23 cellular contexts compared by ENCODE assay signal in genomic region chr1:63665410-63665809, GRCh38.
DNase-seq lines count a peak whose midpoint lies in the region; ATAC-seq and TF ChIP-seq lines count a peak whose summit lies in the region.
"Had no signal": no experiment of that assay in that cellular context is flagged by ENCODE, and none has a peak within 500 bp of the region (broad histone marks: within the 10 kb centered on the region; RNA-seq: fewer than 3 reads in every experiment).

No MANE protein-coding gene starts in this region.

- H3K27ac Mint-ChIP-seq in activated naive CD8-positive, alpha-beta T cell treated with anti-CD3 and anti-CD28 coated beads, Interleukin-2, amount 50 U/mL, for 24 hours = no peak overlapping the region
- H3K27ac Mint-ChIP-seq in activated naive CD8-positive, alpha-beta T cell treated with anti-CD3 and anti-CD28 coated beads for 36 hours = no peak overlapping the region
- H3K27ac Mint-ChIP-seq: CD14-positive monocyte; CD4-positive, alpha-beta T cell; CD8-positive, alpha-beta memory T cell; H9 had no signal

- no peaks in the 10 kb centered on the region for H3K27me3 Mint-ChIP-seq in activated naive CD8-positive, alpha-beta T cell treated with anti-CD3 and anti-CD28 coated beads, Interleukin-2, amount 50 U/mL, for 24 hours
- no peaks in the 10 kb centered on the region for H3K27me3 Mint-ChIP-seq in activated naive CD8-positive, alpha-beta T cell treated with anti-CD3 and anti-CD28 coated beads for 36 hours
- H3K27me3 Mint-ChIP-seq: CD4-positive, alpha-beta T cell had no signal

- H3K4me2 ChIP-seq in MM.1S (ENCODE audit: low read depth, low read length) = no peak overlapping the region
- H3K4me2 ChIP-seq: A549; BLaER1 treated with 17β-estradiol and CSF1 and Interleukin-3, amounts not matched to agents 10 nM and 100 nM had no signal

- H3K4me1 ChIP-seq in esophagus squamous epithelium (peaks cover 12 to 71% (median 34%) of the 10 kb centered on the region in 3 donors), MM.1S (ENCODE audit: low read length) (no peaks in the 10 kb centered on the region), tibial nerve (peaks cover 0 to 27% (median 0%) of the 10 kb centered on the region in 4 donors)
- H3K4me1 ChIP-seq: BE2C; BLaER1 treated with 17β-estradiol and CSF1 and Interleukin-3, amounts not matched to agents 10 nM and 100 nM had no signal

- TF ChIP-seq CTCF in epithelial cell of esophagus (IDR thresholded peaks at IDR 0.05; ENCODE audit: insufficient read depth, low read depth, low read length, missing control alignments) = no peak
- no peak for TF ChIP-seq CTCF in esophagus squamous epithelium (IDR thresholded peaks at IDR 0.05)
- TF ChIP-seq CTCF in MM.1S (IDR thresholded peaks at IDR 0.05; ENCODE audit: low read length) = no peak
- no peak for TF ChIP-seq CTCF in tibial nerve (IDR thresholded peaks at IDR 0.05)

- no peaks in the 10 kb centered on the region for H3K79me2 ChIP-seq in MM.1S (ENCODE audit: low read length)

- peak; percentile 15 for ATAC-seq in activated naive CD8-positive, alpha-beta T cell treated with anti-CD3 and anti-CD28 coated beads, Interleukin-2, amount 50 U/mL, for 24 hours
- ATAC-seq: A549, GM12878, HCT116 had no signal

- H3K4me3 ChIP-seq in epithelial cell of esophagus (ENCODE audit: low read length) (no peak overlapping the region), esophagus squamous epithelium (no peak overlapping the region), MM.1S (ENCODE audit: low read length) (no peak overlapping the region), tibial nerve (no peak overlapping the region)
- H3K4me3 ChIP-seq: A549; BLaER1 treated with 17β-estradiol and CSF1 and Interleukin-3, amounts not matched to agents 10 nM and 100 nM; GM12878; GM23248 had no signal

- H3K27me3 ChIP-seq in esophagus squamous epithelium = no peaks in the 10 kb centered on the region
- H3K27me3 ChIP-seq in MM.1S (replicated peaks; ENCODE audit: insufficient read depth, low read length) = no peaks in the 10 kb centered on the region
- no peaks in the 10 kb centered on the region for H3K27me3 ChIP-seq in tibial nerve
- H3K27me3 ChIP-seq: BE2C; BLaER1 treated with 17β-estradiol and CSF1 and Interleukin-3, amounts not matched to agents 10 nM and 100 nM had no signal

- H4K20me1 ChIP-seq in MM.1S (ENCODE audit: insufficient read depth, low read length) = no peaks in the 10 kb centered on the region
- H4K20me1 ChIP-seq: BLaER1 treated with 17β-estradiol and CSF1 and Interleukin-3, amounts not matched to agents 10 nM and 100 nM had no signal

- peak overlapping the region; percentile 7 to 65 (median 51) for H3K27ac ChIP-seq in esophagus squamous epithelium
- H3K27ac ChIP-seq in MM.1S (ENCODE audit: low read length) = no peak overlapping the region
- H3K27ac ChIP-seq in tibial nerve = no peak overlapping the region
- H3K27ac ChIP-seq: BLaER1 treated with 17β-estradiol and CSF1 and Interleukin-3, amounts not matched to agents 10 nM and 100 nM; GM23248 had no signal

- no peaks in the 10 kb centered on the region for H3K4me1 Mint-ChIP-seq in activated naive CD8-positive, alpha-beta T cell treated with anti-CD3 and anti-CD28 coated beads, Interleukin-2, amount 50 U/mL, for 24 hours
- no peaks in the 10 kb centered on the region for H3K4me1 Mint-ChIP-seq in activated naive CD8-positive, alpha-beta T cell treated with anti-CD3 and anti-CD28 coated beads for 36 hours
- H3K4me1 Mint-ChIP-seq: CD14-positive monocyte; CD8-positive, alpha-beta memory T cell had no signal

- no peak overlapping the region for H3K9ac ChIP-seq in MM.1S (ENCODE audit: low read length)
- H3K9ac ChIP-seq: BLaER1 treated with 17β-estradiol and CSF1 and Interleukin-3, amounts not matched to agents 10 nM and 100 nM; GM23248 had no signal

- intact Hi-C loops in esophagus squamous epithelium (cut with DNase I) = no loop called here

- H3K36me3 ChIP-seq in esophagus squamous epithelium (peaks cover 0 to 2% (median 0%) of the 10 kb centered on the region in 3 donors), MM.1S (replicated peaks; ENCODE audit: insufficient read depth, low read length) (no peaks in the 10 kb centered on the region), tibial nerve (peaks cover 0 to 39% (median 0%) of the 10 kb centered on the region in 3 donors)
- H3K36me3 ChIP-seq: BE2C had no signal

- H3K4me3 Mint-ChIP-seq in activated naive CD8-positive, alpha-beta T cell treated with anti-CD3 and anti-CD28 coated beads, Interleukin-2, amount 50 U/mL, for 24 hours = no peak overlapping the region
- no peak overlapping the region for H3K4me3 Mint-ChIP-seq in activated naive CD8-positive, alpha-beta T cell treated with anti-CD3 and anti-CD28 coated beads for 36 hours
- H3K4me3 Mint-ChIP-seq: CD14-positive monocyte; CD4-positive, alpha-beta T cell; CD8-positive, alpha-beta memory T cell; H9 had no signal

- H3K9me3 Mint-ChIP-seq in activated naive CD8-positive, alpha-beta T cell treated with anti-CD3 and anti-CD28 coated beads, Interleukin-2, amount 50 U/mL, for 24 hours = peaks cover 9% of the 10 kb centered on the region
- H3K9me3 Mint-ChIP-seq in activated naive CD8-positive, alpha-beta T cell treated with anti-CD3 and anti-CD28 coated beads for 36 hours = peaks cover 6% of the 10 kb centered on the region

- DNase-seq in activated naive CD8-positive, alpha-beta T cell treated with anti-CD3 and anti-CD28 coated beads, Interleukin-2, amount 50 U/mL, for 24 hours = no peak
- DNase-seq in activated naive CD8-positive, alpha-beta T cell treated with anti-CD3 and anti-CD28 coated beads for 36 hours = no peak
- peak; percentile 15 for DNase-seq in epithelial cell of esophagus (ENCODE audit: low read depth)
- no peak for DNase-seq in esophagus squamous epithelium (lab: John Stamatoyannopoulos, UW)
- DNase-seq in MM.1S = no peak
- DNase-seq in NCI-H69 (lab: John Stamatoyannopoulos, UW) = no peak
- DNase-seq in tibial nerve (ENCODE audit: low spot score in 2 of 2) = no peak
- DNase-seq: 8988T; ACHN; AML-193; BE2C; CD4-positive, alpha-beta T cell; CD8-positive, alpha-beta memory T cell; DMS79; EL; GDM1; GM23248; H9 had no signal

- TF ChIP-seq POLR2A in esophagus squamous epithelium (IDR thresholded peaks at IDR 0.05) = no peak
- TF ChIP-seq POLR2A in tibial nerve (IDR thresholded peaks at IDR 0.05) = no peak

- H3K36me3 Mint-ChIP-seq in activated naive CD8-positive, alpha-beta T cell treated with anti-CD3 and anti-CD28 coated beads, Interleukin-2, amount 50 U/mL, for 24 hours (ENCODE audit: low read depth) = peaks cover 28% of the 10 kb centered on the region
- peaks cover 22% of the 10 kb centered on the region for H3K36me3 Mint-ChIP-seq in activated naive CD8-positive, alpha-beta T cell treated with anti-CD3 and anti-CD28 coated beads for 36 hours

- WGBS in esophagus squamous epithelium, 2 donors = 80% methylated on average over 1 of the region's 3 CpGs
- 94 to 100% methylated on average over 3 of the region's 3 CpGs for WGBS in tibial nerve, 2 donors

- no peak overlapping the region for H2AFZ ChIP-seq in MM.1S (ENCODE audit: low read length)
- H2AFZ ChIP-seq: GM23248 had no signal

- no peak for TF ChIP-seq EP300 in tibial nerve (IDR thresholded peaks at IDR 0.05)

- H3K9me3 ChIP-seq in esophagus squamous epithelium (no peaks in the 10 kb centered on the region), MM.1S (replicated peaks; ENCODE audit: insufficient read depth, low read length) (no peaks in the 10 kb centered on the region), tibial nerve (peaks cover 0 to 19% (median 0%) of the 10 kb centered on the region in 4 donors)
- H3K9me3 ChIP-seq: BE2C had no signal

- H3F3A ChIP-seq in MM.1S (ENCODE audit: insufficient read depth, low read length) = no peaks in the 10 kb centered on the region

- no peaks in the 10 kb centered on the region for H3K9me2 ChIP-seq in MM.1S (replicated peaks; ENCODE audit: insufficient read depth, low read length)

Comparison
In these comparisons a context has a peak if more than half of its experiments do, and no peak if none do; other contexts are left out.
1. H3K27ac ChIP-seq: peak in esophagus squamous epithelium (4 of 4); none in MM.1S (single experiment) and tibial nerve (0 of 4).